ENCODE assay signal across 21 cellular contexts in genomic region chrX:53347948-53348347, GRCh38.
DNase-seq lines count a peak whose midpoint lies in the region; ATAC-seq, FAIRE-seq and TF ChIP-seq lines count a peak whose summit lies in the region.
"Had no signal": no experiment of that assay in that cellular context is flagged by ENCODE, and none has a peak within 500 bp of the region (broad histone marks: within the 10 kb centered on the region; RNA-seq: fewer than 3 reads in every experiment).

No MANE protein-coding gene starts in this region.

- no peaks in the 10 kb centered on the region for H3K27me3 ChIP-seq in astrocyte (ENCODE audit: insufficient read depth, low read length)
- H3K27me3 ChIP-seq in naive thymus-derived CD4-positive, alpha-beta T cell (ENCODE audit: control insufficient read depth in 2 of 2, insufficient read depth in 2 of 2, low read length in 2 of 2) = no peaks in the 10 kb centered on the region

- H4K20me1 ChIP-seq in astrocyte (ENCODE audit: insufficient read depth, low read length) = no peaks in the 10 kb centered on the region
- H4K20me1 ChIP-seq: BLaER1 had no signal

- no peak overlapping the region for H3K27ac Mint-ChIP-seq in astrocyte (ENCODE audit: unreplicated experiment)
- no peak overlapping the region for H3K27ac Mint-ChIP-seq in naive thymus-derived CD4-positive, alpha-beta T cell
- H3K27ac Mint-ChIP-seq: B cell; CD4-positive, alpha-beta T cell had no signal

- H3K9ac ChIP-seq in astrocyte (ENCODE audit: low read length) = no peak overlapping the region
- H3K9ac ChIP-seq: BLaER1 had no signal

- intact Hi-C loops in naive thymus-derived CD4-positive, alpha-beta T cell (cut with micrococcal nuclease) = no loop called here
- intact Hi-C loops in posterior cingulate gyrus (cut with DNase I) = no loop called here

- peak; percentile 92 for FAIRE-seq in astrocyte (lab: Jason Lieb, UNC)
- FAIRE-seq: D721Med, GM12878, H54 had no signal

- CTCF ChIA-PET in naive thymus-derived CD4-positive, alpha-beta T cell (lab: Charles Lee) = no interaction called here

- no peak for TF ChIP-seq CTCF in astrocyte (IDR thresholded peaks at IDR 0.05; ENCODE audit: insufficient read depth, low read depth, low read length)

- no peak overlapping the region for H3K4me3 ChIP-seq in astrocyte (ENCODE audit: insufficient read depth, low read depth, low read length)
- H3K4me3 ChIP-seq in naive thymus-derived CD4-positive, alpha-beta T cell (ENCODE audit: low read length) = no peak overlapping the region
- H3K4me3 ChIP-seq: BLaER1, GM12878, HAP-1 had no signal

- no peak overlapping the region for H3K27ac ChIP-seq in astrocyte (ENCODE audit: low read depth, low read length)
- no peak overlapping the region for H3K27ac ChIP-seq in naive thymus-derived CD4-positive, alpha-beta T cell (ENCODE audit: low read depth, low read length)
- H3K27ac ChIP-seq: BLaER1, C4-2B had no signal

- H3K4me1 Mint-ChIP-seq in astrocyte (ENCODE audit: low read depth, unreplicated experiment) = no peaks in the 10 kb centered on the region
- H3K4me1 Mint-ChIP-seq in naive thymus-derived CD4-positive, alpha-beta T cell = no peaks in the 10 kb centered on the region
- H3K4me1 Mint-ChIP-seq: B cell; CD8-positive, alpha-beta memory T cell had no signal

- no peak overlapping the region for H3K4me3 Mint-ChIP-seq in astrocyte (ENCODE audit: unreplicated experiment)
- H3K4me3 Mint-ChIP-seq in naive thymus-derived CD4-positive, alpha-beta T cell = no peak overlapping the region
- H3K4me3 Mint-ChIP-seq: B cell; CD4-positive, alpha-beta T cell; CD8-positive, alpha-beta memory T cell had no signal

- H3K9me3 ChIP-seq in astrocyte (ENCODE audit: insufficient read depth, low read depth, low read length) = no peaks in the 10 kb centered on the region
- no peaks in the 10 kb centered on the region for H3K9me3 ChIP-seq in naive thymus-derived CD4-positive, alpha-beta T cell (ENCODE audit: control insufficient read depth in 2 of 3, low read length in 3 of 3)

- no peaks in the 10 kb centered on the region for H3K36me3 ChIP-seq in astrocyte (ENCODE audit: insufficient read depth, low read length)
- H3K36me3 ChIP-seq in naive thymus-derived CD4-positive, alpha-beta T cell (ENCODE audit: control insufficient read depth in 2 of 3, insufficient read depth in 3 of 3, low read length in 3 of 3) = no peaks in the 10 kb centered on the region
- H3K36me3 ChIP-seq: BLaER1, HAP-1 had no signal

- POLR2A ChIA-PET in naive thymus-derived CD4-positive, alpha-beta T cell (lab: Charles Lee) = no interaction called here

- DNase-seq in NOMO-1 treated with DMSO at 0.1 percent for 48 hours (lab: John Stamatoyannopoulos, UW; ENCODE audit: unreplicated experiment) = peak; percentile 16
- DNase-seq in NOMO-1 treated with dmso at 0.1 percent for 144 hours (lab: John Stamatoyannopoulos, UW; ENCODE audit: unreplicated experiment) = no peak
- peak; percentile 2 for DNase-seq in CD1c-positive myeloid dendritic cell (ENCODE audit: extremely low spot score)
- peak; percentile 30 for DNase-seq in MV-4-11 (lab: John Stamatoyannopoulos, UW)
- DNase-seq in astrocyte (ENCODE audit: low read depth) = no peak
- DNase-seq in naive thymus-derived CD4-positive, alpha-beta T cell = no peak
- DNase-seq in posterior cingulate gyrus = no peak
- DNase-seq: CD4-positive, alpha-beta T cell; CD8-positive, alpha-beta memory T cell; DMS 273 treated with DMSO at 0.1 percent for 48 hours; DMS79; EL; GDM1; GOT3 had no signal

- H2AFZ ChIP-seq in astrocyte (ENCODE audit: low read depth, low read length) = no peak overlapping the region

- H3K36me3 Mint-ChIP-seq in astrocyte (ENCODE audit: low read depth, unreplicated experiment) = no peaks in the 10 kb centered on the region
- no peaks in the 10 kb centered on the region for H3K36me3 Mint-ChIP-seq in naive thymus-derived CD4-positive, alpha-beta T cell
- H3K36me3 Mint-ChIP-seq: CD8-positive, alpha-beta memory T cell had no signal

- no peaks in the 10 kb centered on the region for H3K79me2 ChIP-seq in astrocyte (ENCODE audit: insufficient read depth, low read length)

- no peaks in the 10 kb centered on the region for H3K4me1 ChIP-seq in astrocyte (ENCODE audit: insufficient read depth, low read length)
- no peaks in the 10 kb centered on the region for H3K4me1 ChIP-seq in naive thymus-derived CD4-positive, alpha-beta T cell (ENCODE audit: control insufficient read depth in 2 of 2, insufficient read depth in 2 of 2, low read length in 2 of 2)
- H3K4me1 ChIP-seq: BLaER1, HAP-1 had no signal

- ATAC-seq in naive thymus-derived CD4-positive, alpha-beta T cell = no peak
- ATAC-seq: GM12878 had no signal

- H3K27me3 Mint-ChIP-seq in astrocyte (ENCODE audit: low read depth, unreplicated experiment) = peaks cover 3% of the 10 kb centered on the region
- no peaks in the 10 kb centered on the region for H3K27me3 Mint-ChIP-seq in naive thymus-derived CD4-positive, alpha-beta T cell
- H3K27me3 Mint-ChIP-seq: B cell; CD4-positive, alpha-beta T cell had no signal

- no peak overlapping the region for H3K4me2 ChIP-seq in astrocyte (ENCODE audit: low read length)
- H3K4me2 ChIP-seq: BLaER1 had no signal

- no peaks in the 10 kb centered on the region for H3K9me3 Mint-ChIP-seq in astrocyte (ENCODE audit: unreplicated experiment)
- peaks cover 0 to 12% (median 0%) of the 10 kb centered on the region in 11 donors for H3K9me3 Mint-ChIP-seq in naive thymus-derived CD4-positive, alpha-beta T cell
- H3K9me3 Mint-ChIP-seq: CD4-positive, alpha-beta T cell had no signal

Comparison
In these comparisons a context has a peak if more than half of its experiments do, and no peak if none do; other contexts are left out.
1. DNase-seq: peak in NOMO-1 treated with DMSO at 0.1 percent for 48 hours (single experiment), CD1c-positive myeloid dendritic cell (single experiment) and MV-4-11 (single experiment); none in NOMO-1 treated with dmso at 0.1 percent for 144 hours (single experiment), astrocyte (single experiment), naive thymus-derived CD4-positive, alpha-beta T cell (0 of 9) and posterior cingulate gyrus (0 of 10).